ENCODE assay signal across 16 cellular contexts in the genomic region with DNA sequence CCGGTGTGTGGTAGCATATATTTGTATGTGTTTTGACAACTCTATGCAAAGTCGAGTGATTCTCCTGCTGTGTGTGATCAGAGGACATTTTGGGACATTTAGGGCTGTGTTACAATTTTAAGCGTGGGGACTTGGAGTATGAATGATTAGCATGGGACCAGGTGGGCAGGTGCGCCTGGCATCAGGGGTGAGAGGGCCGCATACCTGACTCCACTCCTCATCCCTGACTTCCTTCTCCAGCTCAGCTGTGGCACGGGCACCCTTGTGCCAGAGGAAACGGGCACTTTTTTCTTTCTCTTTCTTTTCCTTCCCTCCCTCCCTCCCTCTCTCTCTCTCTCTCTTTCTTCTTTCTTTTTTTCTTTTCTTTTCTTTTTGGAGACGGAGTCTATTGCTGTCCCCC. TPM values are rescaled to one million over a fixed set of nuclear protein-coding genes. Genes with fewer than 3 reads are reported as not detected.
A peak's percentile ranks its signal among the peaks of the same experiment; 100 is the strongest.
DNase-seq lines count a peak whose midpoint lies in the region; ATAC-seq and TF ChIP-seq lines count a peak whose summit lies in the region.
"Had no signal": no experiment of that assay in that cellular context is flagged by ENCODE, and none has a peak within 500 bp of the region (broad histone marks: within the 10 kb centered on the region; RNA-seq: fewer than 3 reads in every experiment).

No MANE protein-coding gene starts in this region.

- H3K27me3 Mint-ChIP-seq in type B pancreatic cell: no peaks in the 10 kb centered on the region

- no peak overlapping the region for H3K4me3 Mint-ChIP-seq in type B pancreatic cell

- no peaks in the 10 kb centered on the region for H3K36me3 Mint-ChIP-seq in type B pancreatic cell

- in situ Hi-C loops in HAP-1 (cut with MboI; ENCODE audit: low sequenced_read_pairs): no loop called here

- H3K27ac ChIP-seq in lower lobe of right lung: peak overlapping the region; percentile 32
- H3K27ac ChIP-seq: PC-9 had no signal

- TF ChIP-seq CTCF in lower lobe of right lung (IDR thresholded peaks at IDR 0.05): no peak
- TF ChIP-seq CTCF in type B pancreatic cell (conservative IDR thresholded peaks at IDR 0.05): no peak

- DNase-seq in H7: peak; percentile 32
- no peak for DNase-seq in adipocyte (ENCODE audit: low read depth)
- no peak for DNase-seq in lower lobe of right lung
- DNase-seq in type B pancreatic cell (ENCODE audit: extremely low spot score, unreplicated experiment): peak; percentile 43
- no peak for DNase-seq in activated CD4-positive, alpha-beta T cell treated with anti-CD3 and anti-CD28 coated beads for 4 hours
- no peak for DNase-seq in activated CD8-positive, alpha-beta memory T cell treated with anti-CD3 and anti-CD28 coated beads, Interleukin-2, amount 50 U/mL, for 4 hours
- DNase-seq in HAP-1 (ENCODE audit: low spot score in 2 of 2): no peak
- DNase-seq: EL, MG63, NCI-H1105, NCI-H1694 treated with DMSO at 0.1 percent for 48 hours, NCI-H446, NCI-H748 treated with DMSO at 0.1 percent for 48 hours, PC-9, Right ventricle myocardium superior had no signal

- peaks cover 32% of the 10 kb centered on the region for H3K4me1 ChIP-seq in adipocyte (ENCODE audit: control insufficient read depth, insufficient read depth, low read length)
- H3K4me1 ChIP-seq in lower lobe of right lung: peaks cover 19% of the 10 kb centered on the region
- no peaks in the 10 kb centered on the region for H3K4me1 ChIP-seq in HAP-1

- no peak overlapping the region for H3K4me3 ChIP-seq in H7 (ENCODE audit: insufficient read depth, low read depth, low read length)
- H3K4me3 ChIP-seq in adipocyte (ENCODE audit: low read length): no peak overlapping the region
- H3K4me3 ChIP-seq in lower lobe of right lung: no peak overlapping the region
- no peak overlapping the region for H3K4me3 ChIP-seq in HAP-1
- H3K4me3 ChIP-seq: BLaER1 treated with 17β-estradiol and CSF1 and Interleukin-3, amounts not matched to agents 10 nM and 100 nM; MG63; PC-9 had no signal

- intact Hi-C loops in lower lobe of right lung (cut with DNase I): no loop called here

- H3K27me3 ChIP-seq in H7 (ENCODE audit: control insufficient read depth, insufficient read depth, low read length) (no peaks in the 10 kb centered on the region), adipocyte (replicated peaks; ENCODE audit: control insufficient read depth, insufficient read depth, low read length) (no peaks in the 10 kb centered on the region), lower lobe of right lung (ENCODE audit: low read depth) (no peaks in the 10 kb centered on the region), HAP-1 (ENCODE audit: low read depth) (no peaks in the 10 kb centered on the region)
- H3K27me3 ChIP-seq: BLaER1 treated with 17β-estradiol and CSF1 and Interleukin-3, amounts not matched to agents 10 nM and 100 nM; MG63 had no signal

- peak overlapping the region; percentile 56 for H3K9ac ChIP-seq in adipocyte (ENCODE audit: low read length)
- H3K9ac ChIP-seq: BLaER1 treated with 17β-estradiol and CSF1 and Interleukin-3, amounts not matched to agents 10 nM and 100 nM had no signal

- H3K36me3 ChIP-seq in H7 (replicated peaks; ENCODE audit: control insufficient read depth, insufficient read depth, low read length) (no peaks in the 10 kb centered on the region), adipocyte (ENCODE audit: control insufficient read depth, insufficient read depth, low read length, severe bottlenecking) (no peaks in the 10 kb centered on the region), lower lobe of right lung (no peaks in the 10 kb centered on the region), HAP-1 (replicated peaks) (no peaks in the 10 kb centered on the region)
- H3K36me3 ChIP-seq: BLaER1 treated with 17β-estradiol and CSF1 and Interleukin-3, amounts not matched to agents 10 nM and 100 nM; MG63 had no signal

- ATAC-seq in lower lobe of right lung: peak; percentile 45 to 46

- peak overlapping the region; percentile 37 for H3K27ac Mint-ChIP-seq in type B pancreatic cell

- H3K9me3 Mint-ChIP-seq in type B pancreatic cell: no peaks in the 10 kb centered on the region

- H3K4me1 Mint-ChIP-seq in type B pancreatic cell (ENCODE audit: unreplicated experiment): peaks cover 12% of the 10 kb centered on the region

- H3K9me3 ChIP-seq in adipocyte (ENCODE audit: control insufficient read depth, low read length): no peaks in the 10 kb centered on the region
- H3K9me3 ChIP-seq in lower lobe of right lung: no peaks in the 10 kb centered on the region
- no peaks in the 10 kb centered on the region for H3K9me3 ChIP-seq in HAP-1
- H3K9me3 ChIP-seq: BLaER1 treated with 17β-estradiol and CSF1 and Interleukin-3, amounts not matched to agents 10 nM and 100 nM; MG63 had no signal

RNA-seq across cellular contexts. Expression of a gene that starts 15.7 kb away (rescaled TPM):
- total RNA-seq in H7 (2014; rRNA removed; shearing (Covaris generic)): 86.3 and 92.0 TPM in 2 replicates
- total RNA-seq in lower lobe of right lung (23.7 TPM), type B pancreatic cell (ENCODE audit: low replicate concordance) (47.5 and 54.8 TPM in 2 replicates)

RNA-seq across cellular contexts. Expression of a gene that starts 53.1 kb away (rescaled TPM):
- 38.4 and 48.9 TPM in 2 replicates for total RNA-seq in H7 (2014; rRNA removed; shearing (Covaris generic))
- total RNA-seq in lower lobe of right lung: 47.1 TPM
- total RNA-seq in type B pancreatic cell (ENCODE audit: low replicate concordance): 45.7 and 53.5 TPM in 2 replicates

Comparison
In these comparisons a context has a peak if more than half of its experiments do, and no peak if none do; other contexts are left out.
1. DNase-seq: peak in H7 (single experiment) and type B pancreatic cell (single experiment); none in adipocyte (single experiment), lower lobe of right lung (single experiment), activated CD4-positive, alpha-beta T cell treated with anti-CD3 and anti-CD28 coated beads for 4 hours (0 of 2), activated CD8-positive, alpha-beta memory T cell treated with anti-CD3 and anti-CD28 coated beads, Interleukin-2, amount 50 U/mL, for 4 hours (single experiment) and HAP-1 (0 of 2).